Comparison of ENCODE assay signal across 9 cellular contexts in the genomic region with DNA sequence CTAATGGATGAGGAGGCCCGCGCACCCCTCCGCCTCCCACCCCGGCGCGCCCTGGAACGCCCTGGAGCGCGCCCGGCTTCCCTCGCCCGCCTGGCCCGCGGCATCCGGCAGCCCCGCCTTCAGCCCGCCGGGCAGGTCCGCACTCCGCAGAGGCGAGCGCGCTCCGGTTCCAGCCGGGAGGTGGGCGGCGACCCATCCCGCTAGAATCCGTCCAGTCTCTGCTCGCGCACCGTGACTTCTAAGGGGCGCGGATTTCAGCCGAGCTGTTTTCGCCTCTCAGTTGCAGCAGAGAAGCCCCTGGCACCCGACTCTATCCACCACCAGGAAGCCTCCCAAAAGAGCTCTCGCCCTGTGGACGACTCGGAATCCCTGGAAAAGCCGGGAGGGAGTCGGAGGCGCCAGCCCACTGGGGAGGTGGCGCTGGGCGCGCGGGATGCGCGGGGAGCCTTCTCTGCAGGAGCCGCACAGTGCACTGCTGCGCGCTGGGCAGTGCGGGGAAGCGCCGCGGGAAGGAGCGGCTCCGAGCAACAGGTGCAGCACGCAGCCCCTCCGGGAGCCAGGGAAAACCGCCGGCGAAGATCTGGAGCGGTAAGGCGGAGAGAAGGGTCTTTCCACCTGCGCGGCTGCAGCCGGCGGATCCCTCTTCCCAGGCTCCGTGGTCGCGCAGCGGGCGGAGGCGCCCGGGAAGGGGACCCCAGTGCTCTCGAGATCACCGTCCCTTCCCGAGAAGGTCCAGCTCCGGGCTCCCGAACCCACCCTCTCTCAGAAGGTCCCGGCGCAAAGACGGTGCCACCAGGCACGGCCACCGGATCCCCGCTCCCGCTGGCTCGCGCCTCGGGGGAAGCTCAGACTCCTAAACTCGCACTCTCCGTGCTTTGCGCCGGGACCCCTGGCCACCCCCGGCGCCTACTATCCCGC. TPM values are rescaled to one million over a fixed set of nuclear protein-coding genes. Genes with fewer than 3 reads are reported as not detected.
A peak's percentile ranks its signal among the peaks of the same experiment; 100 is the strongest.
DNase-seq lines count a peak whose midpoint lies in the region; ATAC-seq and TF ChIP-seq lines count a peak whose summit lies in the region.
"Had no signal": no experiment of that assay in that cellular context is flagged by ENCODE, and none has a peak within 500 bp of the region (broad histone marks: within the 10 kb centered on the region; RNA-seq: fewer than 3 reads in every experiment).

A gene with protein sequence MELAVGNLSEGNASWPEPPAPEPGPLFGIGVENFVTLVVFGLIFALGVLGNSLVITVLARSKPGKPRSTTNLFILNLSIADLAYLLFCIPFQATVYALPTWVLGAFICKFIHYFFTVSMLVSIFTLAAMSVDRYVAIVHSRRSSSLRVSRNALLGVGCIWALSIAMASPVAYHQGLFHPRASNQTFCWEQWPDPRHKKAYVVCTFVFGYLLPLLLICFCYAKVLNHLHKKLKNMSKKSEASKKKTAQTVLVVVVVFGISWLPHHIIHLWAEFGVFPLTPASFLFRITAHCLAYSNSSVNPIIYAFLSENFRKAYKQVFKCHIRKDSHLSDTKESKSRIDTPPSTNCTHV (plus strand): TSS at position 266 of the 918 bp plus-strand sequence. CDS start 701 bp downstream, outside the sequence.

- peaks cover 43% of the 10 kb centered on the region for H3K27me3 ChIP-seq in IMR-90 (ENCODE audit: control insufficient read depth, insufficient read depth, low read length)
- peaks cover 27 to 33% of the 10 kb centered on the region in 2 donors for H3K27me3 ChIP-seq in duodenal mucosa (ENCODE audit: control insufficient read depth in 1 of 2, insufficient read depth in 2 of 2, low read length in 2 of 2)

- H2BK15ac ChIP-seq in IMR-90 (ENCODE audit: low read depth, low read length): no peak within 1 kb of the TSS

- H2BK120ac ChIP-seq in IMR-90 (ENCODE audit: low read depth, low read length): no peak within 1 kb of the TSS

- H3K27me3 Mint-ChIP-seq in natural killer cell treated with Interleukin-12 subunit alpha and Interleukin-12 subunit beta and Interleukin-15 and Interleukin-18, amount 100 ng/mL, for 72 hours: peaks cover 58 to 67% of the 10 kb centered on the region in 2 donors

- no peak within 1 kb of the TSS for H2BK20ac ChIP-seq in IMR-90 (ENCODE audit: low read depth, low read length)

- H3K9me2 ChIP-seq in OCI-LY7 (ENCODE audit: insufficient read depth, low read length): no peaks in the 10 kb centered on the region

- no peaks in the 10 kb centered on the region for H3K9me1 ChIP-seq in IMR-90 (ENCODE audit: insufficient read depth, low read length)

- H3K18ac ChIP-seq in IMR-90 (ENCODE audit: low read depth, low read length): no peak within 1 kb of the TSS

- H3K4me3 ChIP-seq in IMR-90 (ENCODE audit: insufficient read depth, low read depth, low read length): peak within 1 kb of the TSS; percentile 40
- H3K4me3 ChIP-seq in duodenal mucosa (ENCODE audit: low read depth in 1 of 2, low read length in 2 of 2): peak within 1 kb of the TSS; percentile 10 to 28
- H3K4me3 ChIP-seq in OCI-LY7 (ENCODE audit: low read depth, low read length, poor library complexity, severe bottlenecking): no peak within 1 kb of the TSS

- CTCF ChIA-PET in IMR-90 (lab: Yijun Ruan, JAX): no interaction called here
- CTCF ChIA-PET in OCI-LY7 (lab: Charles Lee; ENCODE audit: unreplicated experiment): no interaction called here

- TF ChIP-seq CTCF in IMR-90 (conservative IDR thresholded peaks at IDR 0.05; ENCODE audit: low read depth, low read length) (no peak), OCI-LY7 (conservative IDR thresholded peaks at IDR 0.05; ENCODE audit: low read length) (no peak)

- peaks cover 4 to 17% of the 10 kb centered on the region in 2 donors for H3K4me1 Mint-ChIP-seq in natural killer cell treated with Interleukin-12 subunit alpha and Interleukin-12 subunit beta and Interleukin-15 and Interleukin-18, amount 100 ng/mL, for 72 hours (ENCODE audit: low read depth in 2 of 2)

- no peak within 1 kb of the TSS for H4K91ac ChIP-seq in IMR-90 (ENCODE audit: insufficient read depth, low read depth, low read length)

- H2AFZ ChIP-seq in IMR-90 (replicated peaks; ENCODE audit: low read length, poor library complexity) (peak within 1 kb of the TSS; percentile 81), OCI-LY7 (ENCODE audit: low read length) (no peak within 1 kb of the TSS)

- H3K4me2 ChIP-seq in IMR-90 (ENCODE audit: low read depth, low read length) (peak within 1 kb of the TSS; percentile 96), OCI-LY7 (ENCODE audit: low read length) (no peak within 1 kb of the TSS)

- DNase-seq in AG20443 (ENCODE audit: low spot score) (peak; percentile 39), IMR-90 (no peak), NCI-H2029 (lab: John Stamatoyannopoulos, UW) (no peak), HuH-7.5 (ENCODE audit: low spot score) (no peak), OCI-LY7 (ENCODE audit: low spot score) (no peak), epidermal melanocyte (ENCODE audit: insufficient read length, low spot score) (no peak)
- DNase-seq in natural killer cell treated with Interleukin-12 subunit alpha and Interleukin-12 subunit beta and Interleukin-15 and Interleukin-18, amount 100 ng/mL, for 72 hours (ENCODE audit: low spot score): no peak

- BruUV-seq in IMR-90 (replicated peaks; lab: Mats Ljungman, UMichigan) (no TSS peak), OCI-LY7 (replicated peaks; lab: Mats Ljungman, UMichigan) (no TSS peak)

- H3K36me3 ChIP-seq in IMR-90 (ENCODE audit: control insufficient read depth, insufficient read depth, low read length) (no peaks in the 10 kb centered on the region), duodenal mucosa (ENCODE audit: control insufficient read depth in 1 of 2, insufficient read depth in 2 of 2, low read length in 2 of 2) (no peaks in the 10 kb centered on the region), OCI-LY7 (ENCODE audit: insufficient read depth, low read length) (no peaks in the 10 kb centered on the region)

- no peak within 1 kb of the TSS for H3K27ac Mint-ChIP-seq in natural killer cell treated with Interleukin-12 subunit alpha and Interleukin-12 subunit beta and Interleukin-15 and Interleukin-18, amount 100 ng/mL, for 72 hours

- TF ChIP-seq POLR2A in IMR-90 (IDR thresholded peaks at IDR 0.05; ENCODE audit: low read depth, low read length): no peak

- TF ChIP-seq RAD21 in IMR-90 (IDR thresholded peaks at IDR 0.05; ENCODE audit: low read length): no peak

- H4K5ac ChIP-seq in IMR-90 (ENCODE audit: low read depth, low read length): no peak within 1 kb of the TSS

- no peak within 1 kb of the TSS for H2AK9ac ChIP-seq in IMR-90 (replicated peaks; ENCODE audit: low read depth, low read length, poor library complexity)

- intact Hi-C loops in IMR-90 (cut with micrococcal nuclease): no loop called here
- intact Hi-C loops in OCI-LY7 (cut with micrococcal nuclease; ENCODE audit: unreplicated experiment): no loop called here

- no peak within 1 kb of the TSS for H3K4ac ChIP-seq in IMR-90 (ENCODE audit: low read depth, low read length)

- H3K27ac ChIP-seq in IMR-90 (ENCODE audit: insufficient read depth, low read length): no peak within 1 kb of the TSS
- H3K27ac ChIP-seq in duodenal mucosa (ENCODE audit: low read depth, low read length): no peak within 1 kb of the TSS
- H3K27ac ChIP-seq in OCI-LY7 (ENCODE audit: low read depth, low read length, poor library complexity, severe bottlenecking): no peak within 1 kb of the TSS

- H3K4me1 ChIP-seq in IMR-90 (ENCODE audit: control insufficient read depth, insufficient read depth, low read length): no peaks in the 10 kb centered on the region
- H3K4me1 ChIP-seq in duodenal mucosa (ENCODE audit: control insufficient read depth in 1 of 2, insufficient read depth in 2 of 2, low read length in 2 of 2): peaks cover 0 to 5% of the 10 kb centered on the region in 2 donors
- no peaks in the 10 kb centered on the region for H3K4me1 ChIP-seq in OCI-LY7 (ENCODE audit: insufficient read depth, low read length, poor library complexity, severe bottlenecking)

- peaks cover 6% of the 10 kb centered on the region for H3K9me3 Mint-ChIP-seq in natural killer cell treated with Interleukin-12 subunit alpha and Interleukin-12 subunit beta and Interleukin-15 and Interleukin-18, amount 100 ng/mL, for 72 hours

- H4K8ac ChIP-seq in IMR-90 (ENCODE audit: low read depth in 2 of 2, low read length in 2 of 2): no peak within 1 kb of the TSS

- in situ Hi-C loops in IMR-90 (cut with MboI; ENCODE audit: low sequenced_read_pairs): no loop called here

- no peak within 1 kb of the TSS for H3K56ac ChIP-seq in IMR-90 (ENCODE audit: extremely low read depth, insufficient read depth, low read length)

- no peaks in the 10 kb centered on the region for H3K79me1 ChIP-seq in IMR-90 (ENCODE audit: low read depth in 1 of 2, low read length in 2 of 2)

- H3K4me3 Mint-ChIP-seq in natural killer cell treated with Interleukin-12 subunit alpha and Interleukin-12 subunit beta and Interleukin-15 and Interleukin-18, amount 100 ng/mL, for 72 hours: peak within 1 kb of the TSS; percentile 72

- H3K23ac ChIP-seq in IMR-90 (ENCODE audit: low read depth, low read length): no peak within 1 kb of the TSS

- H3K9ac ChIP-seq in IMR-90 (ENCODE audit: low read depth, low read length) (0 out of 2 replicates have a peak within 1 kb of the TSS, but pooled peaks have one; percentile 26), duodenal mucosa (ENCODE audit: low read depth in 1 of 2, low read length in 2 of 2) (no peak within 1 kb of the TSS)

- dilution Hi-C loops in IMR-90 (cut with HindIII; ENCODE audit: low sequenced_read_pairs, unreplicated experiment): no loop called here

- H3K79me2 ChIP-seq in OCI-LY7 (ENCODE audit: insufficient read depth, low read depth, low read length): no peaks in the 10 kb centered on the region

- H3K36me3 Mint-ChIP-seq in natural killer cell treated with Interleukin-12 subunit alpha and Interleukin-12 subunit beta and Interleukin-15 and Interleukin-18, amount 100 ng/mL, for 72 hours: peaks cover 16% of the 10 kb centered on the region

- no peak within 1 kb of the TSS for H3K14ac ChIP-seq in IMR-90 (replicated peaks; ENCODE audit: low read depth, low read length)

- H2AK5ac ChIP-seq in IMR-90 (ENCODE audit: low read depth, low read length): no peak within 1 kb of the TSS

- 2% methylated on average over 40 of the region's 98 CpGs; no CpG with 5 or more reads in 1 of the 2 experiments for WGBS in IMR-90 (ENCODE audit: extremely low coverage in 2 of 2, insufficient read length in 1 of 2), 2 experiments

- H3K9me3 ChIP-seq in IMR-90 (ENCODE audit: control insufficient read depth, insufficient read depth, low read length): no peaks in the 10 kb centered on the region; the same call in none of the 2 replicates
- H3K9me3 ChIP-seq in duodenal mucosa (ENCODE audit: control insufficient read depth in 1 of 2, low read length in 2 of 2): no peaks in the 10 kb centered on the region
- H3K9me3 ChIP-seq in OCI-LY7 (ENCODE audit: low read length): no peaks in the 10 kb centered on the region

- peak; percentile 78 for ATAC-seq in IMR-90 (ENCODE audit: low read depth)
- peak; percentile 43 to 56 for ATAC-seq in natural killer cell treated with Interleukin-12 subunit alpha and Interleukin-12 subunit beta and Interleukin-15 and Interleukin-18, amount 100 ng/mL, for 72 hours

- H4K20me1 ChIP-seq in IMR-90 (ENCODE audit: insufficient read depth, low read length) (no peaks in the 10 kb centered on the region), OCI-LY7 (ENCODE audit: insufficient read depth, low read length) (no peaks in the 10 kb centered on the region)

- H2BK5ac ChIP-seq in IMR-90 (ENCODE audit: low read depth, low read length, poor library complexity, severe bottlenecking): no peak within 1 kb of the TSS

- POLR2A ChIA-PET in IMR-90 (lab: Charles Lee; ENCODE audit: unreplicated experiment): no interaction called here
- POLR2A ChIA-PET in OCI-LY7 (lab: Charles Lee): no interaction called here

RNA-seq across cellular contexts. Expression of the gene that starts here (rescaled TPM):
- total RNA-seq in IMR-90 (2012; rRNA removed) (not detected in 2 replicates), OCI-LY7 (2022) (not detected in 2 replicates)
- not detected in 2 replicates for polyA plus RNA-seq in IMR-90 (2012; rRNA removed)
- not detected in 2 replicates for polyA plus RNA-seq in IMR-90 (2012; cell fraction: cytosol; rRNA removed)
- not detected in 2 replicates for polyA plus RNA-seq in IMR-90 (2012; cell fraction: nucleus; rRNA removed; ENCODE audit: low replicate concordance)
- total RNA-seq in natural killer cell treated with Interleukin-12 subunit alpha and Interleukin-12 subunit beta and Interleukin-15 and Interleukin-18, amount 100 ng/mL, for 72 hours: not detected
- total RNA-seq in OCI-LY7 (2014; rRNA removed; shearing (Covaris generic)): not detected in 2 replicates
- total RNA-seq: NCI-H460 had no signal

Comparison
In these comparisons a context has a peak if more than half of its experiments do, and no peak if none do; other contexts are left out.
1. Peak in ATAC-seq, H3K4me3 ChIP-seq, H3K9ac ChIP-seq and H3K4me2 ChIP-seq in IMR-90; RNA of the gene not detected or under 1 TPM.
2. Peak in ATAC-seq in natural killer cell treated with Interleukin-12 subunit alpha and Interleukin-12 subunit beta and Interleukin-15 and Interleukin-18, amount 100 ng/mL, for 72 hours; RNA of the gene not detected or under 1 TPM.